Comparison of ENCODE assay signal across 9 cellular contexts in the genomic region with DNA sequence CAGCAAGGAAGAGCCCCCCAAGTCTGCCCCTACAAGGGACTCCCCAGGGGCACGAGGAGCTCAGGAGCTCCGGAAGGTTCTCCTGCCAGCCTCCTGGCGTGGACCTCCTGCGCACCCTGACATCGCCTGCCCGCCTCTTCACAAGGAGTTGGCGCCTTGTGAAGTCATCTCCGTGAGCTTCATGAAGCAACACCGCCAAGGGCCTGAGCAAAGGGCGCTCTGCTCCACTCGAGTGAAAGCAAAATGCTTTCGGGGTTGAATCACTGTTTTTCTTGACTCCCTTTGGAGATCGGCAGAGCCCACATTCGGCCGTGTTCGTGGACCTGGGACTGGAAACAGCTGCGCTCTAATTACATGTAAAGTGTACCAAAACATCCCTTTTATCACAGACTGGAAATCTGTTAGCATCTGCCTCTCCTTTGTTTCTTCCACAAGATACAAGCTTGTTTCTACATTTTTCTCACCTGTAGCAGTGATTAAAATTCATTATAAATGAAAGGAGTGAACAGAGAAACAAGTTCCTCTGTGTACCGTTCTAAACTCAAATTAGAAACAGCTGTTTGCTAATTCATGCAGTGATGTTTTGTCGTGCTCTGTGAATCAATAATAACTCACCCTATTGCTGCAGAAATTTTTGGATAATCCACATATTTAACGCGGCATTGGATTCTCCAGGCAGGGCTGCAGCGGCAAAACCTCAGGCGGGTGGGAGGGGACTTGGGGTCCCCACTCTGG.
DNase-seq lines count a peak whose midpoint lies in the region; ATAC-seq and TF ChIP-seq lines count a peak whose summit lies in the region.
"Had no signal": no experiment of that assay in that cellular context is flagged by ENCODE, and none has a peak within 500 bp of the region (broad histone marks: within the 10 kb centered on the region; RNA-seq: fewer than 3 reads in every experiment).

No MANE protein-coding gene starts in this region.

- intact Hi-C loops in gastrocnemius medialis (cut with DNase I; ENCODE audit: low total_unique reads): no loop called here

- no peak for TF ChIP-seq CTCF in brain (conservative IDR thresholded peaks at IDR 0.05)
- no peak for TF ChIP-seq CTCF in gastrocnemius medialis (IDR thresholded peaks at IDR 0.05 in 4 of 5, conservative IDR thresholded peaks at IDR 0.05 in 1 of 5)

- peak overlapping the region in 4 of 5 experiments; percentile 35 to 90 (median 54) for H3K27ac Mint-ChIP-seq in brain

- H3K9me3 ChIP-seq in gastrocnemius medialis: peaks cover 0 to 3% (median 0%) of the 10 kb centered on the region in 3 donors

- H3K9me3 Mint-ChIP-seq in brain: peaks cover 17 to 22% (median 17%) of the 10 kb centered on the region in 5 experiments

- H3K27me3 Mint-ChIP-seq in brain: no peaks in the 10 kb centered on the region

- DNase-seq in EL: peak; percentile 65
- DNase-seq in iris pigment epithelial cell (ENCODE audit: low read depth): peak; percentile 82
- peak in 1 of 2 donors; percentile 36 for DNase-seq in gastrocnemius medialis
- no peak for DNase-seq in COLO668 (lab: John Stamatoyannopoulos, UW; ENCODE audit: unreplicated experiment)
- DNase-seq: Peyer's patch had no signal

- no peaks in the 10 kb centered on the region for H3K4me1 ChIP-seq in gastrocnemius medialis
- H3K4me1 ChIP-seq: Peyer's patch had no signal

- H3K4me3 Mint-ChIP-seq in brain: no peak overlapping the region

- peak overlapping the region in 3 of 4 donors; percentile 19 to 44 (median 32) for H3K27ac ChIP-seq in gastrocnemius medialis

- no peak overlapping the region for H3K4me3 ChIP-seq in gastrocnemius medialis
- H3K4me3 ChIP-seq: Peyer's patch had no signal

- TF ChIP-seq POLR2A in gastrocnemius medialis (IDR thresholded peaks at IDR 0.05): no peak

- peaks cover 22% of the 10 kb centered on the region for H3K36me3 Mint-ChIP-seq in brain

- no peaks in the 10 kb centered on the region for H3K36me3 ChIP-seq in gastrocnemius medialis
- H3K36me3 ChIP-seq: Peyer's patch had no signal

- peaks cover 46% of the 10 kb centered on the region for H3K4me1 Mint-ChIP-seq in brain

- H3K27me3 ChIP-seq in gastrocnemius medialis: no peaks in the 10 kb centered on the region
- H3K27me3 ChIP-seq: Peyer's patch had no signal

- peak in 1 of 2 donors; percentile 47 for ATAC-seq in gastrocnemius medialis
- no peak for ATAC-seq in GM19452 (IDR thresholded peaks at IDR 0.05; ENCODE audit: unreplicated experiment)
- ATAC-seq in GM21381 (IDR thresholded peaks at IDR 0.05; ENCODE audit: unreplicated experiment): no peak
- ATAC-seq in GM19351 (IDR thresholded peaks at IDR 0.05; ENCODE audit: unreplicated experiment): no peak

- in situ Hi-C loops in gastrocnemius medialis (cut with MboI; ENCODE audit: low sequenced_read_pairs in 4 of 4): no loop called here
